2 cellular contexts compared by ENCODE assay signal in genomic region chr2:231605607-231606091, GRCh38.
TF ChIP-seq lines count a peak whose summit lies in the region.

No MANE protein-coding gene starts in this region.

TF ChIP-seq in A549, 52 proteins besides CTCF, POLR2A, EP300 and RAD21 (continued from another document):
- TF ChIP-seq TP53 (CRISPR knock-in tag; IDR thresholded peaks at IDR 0.05) (no peak), JUNB (IDR thresholded peaks at IDR 0.05) (no peak), ZC3H11A (IDR thresholded peaks at IDR 0.05) (no peak), CBX8 (IDR thresholded peaks at IDR 0.05) (no peak), MAX (IDR thresholded peaks at IDR 0.05) (no peak), PBX3 (IDR thresholded peaks at IDR 0.05) (no peak), HEYL (CRISPR knock-in tag; IDR thresholded peaks at IDR 0.05) (no peak), HOXB5 (CRISPR knock-in tag; IDR thresholded peaks at IDR 0.05) (no peak), EHF (CRISPR knock-in tag; IDR thresholded peaks at IDR 0.05) (no peak), KDM1A (IDR thresholded peaks at IDR 0.05; ENCODE audit: low read depth) (no peak), HOXA7 (CRISPR knock-in tag; IDR thresholded peaks at IDR 0.05) (no peak), USF2 (IDR thresholded peaks at IDR 0.05) (no peak), RFX5 (IDR thresholded peaks at IDR 0.05) (no peak), FOXS1 (CRISPR knock-in tag; IDR thresholded peaks at IDR 0.05) (no peak), HES2 (IDR thresholded peaks at IDR 0.05) (no peak)

TF ChIP-seq in IMR-90, 13 proteins besides CTCF, POLR2A, EP300 and RAD21 (continued from another document):
- no peak for TF ChIP-seq MXI1 (IDR thresholded peaks at IDR 0.05; ENCODE audit: borderline replicate concordance, low read depth, low read length)
- TF ChIP-seq FOS (IDR thresholded peaks at IDR 0.05; ENCODE audit: low read depth, low read length): no peak
- TF ChIP-seq NFE2L2 (IDR thresholded peaks at IDR 0.05; ENCODE audit: low read depth, low read length): no peak
- TF ChIP-seq BHLHE40 (IDR thresholded peaks at IDR 0.05; ENCODE audit: low read depth, low read length): no peak
- TF ChIP-seq MAFK (IDR thresholded peaks at IDR 0.05; ENCODE audit: low read depth, low read length): no peak
- no peak for TF ChIP-seq RCOR1 (IDR thresholded peaks at IDR 0.05; ENCODE audit: insufficient replicate concordance, low read length)
- no peak for TF ChIP-seq ELK1 (IDR thresholded peaks at IDR 0.05; ENCODE audit: borderline replicate concordance, low read depth, low read length)
- TF ChIP-seq CHD1 (IDR thresholded peaks at IDR 0.05; ENCODE audit: low read depth, low read length): no peak
- no peak for TF ChIP-seq CEBPB (IDR thresholded peaks at IDR 0.05; ENCODE audit: low read depth, low read length)
- TF ChIP-seq MAZ (IDR thresholded peaks at IDR 0.05; ENCODE audit: borderline replicate concordance, low read depth, low read length): no peak
